In genomic region chr5:158727771-158728311, GRCh38 we compare ENCODE assay signal across 13 cellular contexts.
DNase-seq lines count a peak whose midpoint lies in the region; ATAC-seq and TF ChIP-seq lines count a peak whose summit lies in the region.
"Had no signal": no experiment of that assay in that cellular context is flagged by ENCODE, and none has a peak within 500 bp of the region (broad histone marks: within the 10 kb centered on the region; RNA-seq: fewer than 3 reads in every experiment).

No MANE protein-coding gene starts in this region.

- DNase-seq in SJSA1 (ENCODE audit: low read depth in 1 of 2, low spot score in 2 of 2): peak; percentile 98 to 99
- DNase-seq in fibroblast of pulmonary artery (ENCODE audit: low read depth): peak; percentile 5
- DNase-seq in right lobe of liver: peak in 1 of 3 donors; percentile 33
- DNase-seq in uterus: peak; percentile 83 to 88
- no peak for DNase-seq in GM20000 (ENCODE audit: low spot score)
- no peak for DNase-seq in activated T-cell treated with anti-CD3 and anti-CD28 coated beads for 4 hours
- DNase-seq: COR-L47, hypothalamus, NCI-H1694 treated with DMSO at 0.1 percent for 48 hours, SHP77 treated with DMSO at 0.1 percent for 48 hours, stomach, WERI-Rb-1 had no signal

- H3K27me3 ChIP-seq in SJSA1 (replicated peaks) (no peaks in the 10 kb centered on the region), right lobe of liver (no peaks in the 10 kb centered on the region), uterus (no peaks in the 10 kb centered on the region)

- WGBS in right lobe of liver (ENCODE audit: insufficient coverage, low coverage, low lambda C conversion rate, missing lambda C conversion rate): 73% methylated on average over 9 of the region's 9 CpGs

- H3K4me3 ChIP-seq in SJSA1: peak overlapping the region; percentile 11
- no peak overlapping the region for H3K4me3 ChIP-seq in fibroblast of pulmonary artery (replicated peaks; ENCODE audit: low read depth, low read length)
- no peak overlapping the region for H3K4me3 ChIP-seq in right lobe of liver
- H3K4me3 ChIP-seq in uterus: no peak overlapping the region
- H3K4me3 ChIP-seq: stomach had no signal

- peaks cover 38% of the 10 kb centered on the region for H3K4me1 ChIP-seq in SJSA1 (replicated peaks)
- H3K4me1 ChIP-seq in right lobe of liver: peaks cover 0 to 18% (median 6%) of the 10 kb centered on the region in 4 donors
- no peaks in the 10 kb centered on the region for H3K4me1 ChIP-seq in uterus

- peak overlapping the region; percentile 94 for H3K27ac ChIP-seq in SJSA1
- no peak overlapping the region for H3K27ac ChIP-seq in right lobe of liver
- H3K27ac ChIP-seq in uterus: peak overlapping the region; percentile 62 to 66
- H3K27ac ChIP-seq: WERI-Rb-1 had no signal

- TF ChIP-seq CTCF in fibroblast of pulmonary artery (IDR thresholded peaks at IDR 0.05; ENCODE audit: low read length, missing control alignments): no peak
- TF ChIP-seq CTCF in right lobe of liver (IDR thresholded peaks at IDR 0.05): no peak
- TF ChIP-seq CTCF in uterus (IDR thresholded peaks at IDR 0.05): no peak
- no peak for TF ChIP-seq CTCF in GM20000 (IDR thresholded peaks at IDR 0.05; ENCODE audit: extremely low read depth, missing control alignments)

- ATAC-seq in right lobe of liver: peak; percentile 54 to 84 (median 72)
- no peak for ATAC-seq in HG03565 (IDR thresholded peaks at IDR 0.05; ENCODE audit: unreplicated experiment)

- intact Hi-C loops in right lobe of liver (cut with DNase I) (no loop called here), uterus (cut with DNase I; ENCODE audit: low total_unique reads) (no loop called here)

- H3K9me3 ChIP-seq in SJSA1 (replicated peaks) (no peaks in the 10 kb centered on the region), right lobe of liver (no peaks in the 10 kb centered on the region), uterus (no peaks in the 10 kb centered on the region)
- H3K9me3 ChIP-seq: stomach had no signal

- H3K36me3 ChIP-seq in SJSA1 (no peaks in the 10 kb centered on the region), right lobe of liver (no peaks in the 10 kb centered on the region), uterus (no peaks in the 10 kb centered on the region)
- H3K36me3 ChIP-seq: stomach, WERI-Rb-1 had no signal

- TF ChIP-seq POLR2A in right lobe of liver (IDR thresholded peaks at IDR 0.05): no peak
- no peak for TF ChIP-seq POLR2A in uterus (IDR thresholded peaks at IDR 0.05)

Comparison
In these comparisons a context has a peak if more than half of its experiments do, and no peak if none do; other contexts are left out.
1. DNase-seq: peak in SJSA1 (2 of 2), fibroblast of pulmonary artery (single experiment) and uterus (2 of 2); none in GM20000 (single experiment) and activated T-cell treated with anti-CD3 and anti-CD28 coated beads for 4 hours (single experiment).
2. H3K27ac ChIP-seq: peak in SJSA1 (single experiment) and uterus (2 of 2); none in right lobe of liver (0 of 3).